ENCODE assay signal across 12 cellular contexts in genomic region chr14:105204206-105204930, GRCh38. TPM values are rescaled to one million over a fixed set of nuclear protein-coding genes. Genes with fewer than 3 reads are reported as not detected.
DNase-seq lines count a peak whose midpoint lies in the region; ATAC-seq, FAIRE-seq and TF ChIP-seq lines count a peak whose summit lies in the region.
"Had no signal": no experiment of that assay in that cellular context is flagged by ENCODE, and none has a peak within 500 bp of the region (broad histone marks: within the 10 kb centered on the region; RNA-seq: fewer than 3 reads in every experiment).

No MANE protein-coding gene starts in this region.

- no peak overlapping the region for H3K9ac ChIP-seq in smooth muscle cell (ENCODE audit: low read depth)

- H3K4me3 Mint-ChIP-seq in neural crest cell, result peak overlapping the region; percentile 34
- H3K4me3 Mint-ChIP-seq: naive thymus-derived CD8-positive, alpha-beta T cell had no signal

- H2AFZ ChIP-seq in smooth muscle cell (ENCODE audit: low read depth), result no peak overlapping the region

- no peaks in the 10 kb centered on the region for H3K36me3 Mint-ChIP-seq in neural crest cell (ENCODE audit: low read depth)
- H3K36me3 Mint-ChIP-seq: naive thymus-derived CD8-positive, alpha-beta T cell had no signal

- peak; percentile 82 for DNase-seq in Ammon's horn (ENCODE audit: low spot score)
- peak; percentile 57 for DNase-seq in RCC 7860 (ENCODE audit: low spot score)
- peak; percentile 32 to 60 for DNase-seq in foreskin keratinocyte
- DNase-seq in neural crest cell (ENCODE audit: low read depth, low spot score), result no peak
- DNase-seq in smooth muscle cell (lab: John Stamatoyannopoulos, UW; ENCODE audit: unreplicated experiment), result no peak
- DNase-seq in activated naive CD4-positive, alpha-beta T cell (lab: John Stamatoyannopoulos, UW), result no peak
- DNase-seq: H7; naive thymus-derived CD8-positive, alpha-beta T cell had no signal

- no peaks in the 10 kb centered on the region for H3F3A ChIP-seq in smooth muscle cell (ENCODE audit: low read depth)

- H3K9me3 Mint-ChIP-seq in neural crest cell, result no peaks in the 10 kb centered on the region
- H3K9me3 Mint-ChIP-seq: naive thymus-derived CD8-positive, alpha-beta T cell had no signal

- H3K27me3 ChIP-seq in foreskin keratinocyte (peaks cover 26% of the 10 kb centered on the region), smooth muscle cell (ENCODE audit: low read depth) (no peaks in the 10 kb centered on the region)

- H3K27me3 Mint-ChIP-seq in neural crest cell (ENCODE audit: low read depth), result peaks cover 15% of the 10 kb centered on the region

- H3K27ac Mint-ChIP-seq in neural crest cell (ENCODE audit: unreplicated experiment), result no peak overlapping the region

- WGBS in smooth muscle cell (ENCODE audit: low lambda C conversion rate), result 84% methylated on average over 24 of the region's 24 CpGs

- H3K36me3 ChIP-seq in smooth muscle cell (ENCODE audit: low read depth), result no peaks in the 10 kb centered on the region

- no peaks in the 10 kb centered on the region for H3K4me1 ChIP-seq in foreskin keratinocyte
- H3K4me1 ChIP-seq in smooth muscle cell (ENCODE audit: low read depth), result peaks cover 3% of the 10 kb centered on the region

- FAIRE-seq in RCC 7860 (lab: Jason Lieb, UNC), result no peak
- FAIRE-seq: endothelial cell of umbilical vein had no signal

- H4K20me1 ChIP-seq in smooth muscle cell (ENCODE audit: low read depth), result no peaks in the 10 kb centered on the region

- peaks cover 4% of the 10 kb centered on the region for H3K4me1 Mint-ChIP-seq in neural crest cell

- H3K4me2 ChIP-seq in smooth muscle cell, result no peak overlapping the region

- no peaks in the 10 kb centered on the region for H3K9me3 ChIP-seq in smooth muscle cell (replicated peaks; ENCODE audit: low read depth)

- peak; percentile 60 for ATAC-seq in foreskin keratinocyte
- ATAC-seq in GM18520 (IDR thresholded peaks at IDR 0.05; ENCODE audit: unreplicated experiment), result no peak
- no peak for ATAC-seq in HG02571 (IDR thresholded peaks at IDR 0.05; ENCODE audit: unreplicated experiment)
- ATAC-seq: naive thymus-derived CD8-positive, alpha-beta T cell had no signal

- H3K79me2 ChIP-seq in smooth muscle cell (ENCODE audit: low read depth), result no peaks in the 10 kb centered on the region

- H3K27ac ChIP-seq in foreskin keratinocyte (no peak overlapping the region), smooth muscle cell (ENCODE audit: low read depth) (no peak overlapping the region)
- H3K27ac ChIP-seq: C4-2B had no signal

- no peak overlapping the region for H3K4me3 ChIP-seq in smooth muscle cell

- no peak for TF ChIP-seq CTCF in foreskin keratinocyte (conservative IDR thresholded peaks at IDR 0.05)
- no peak for TF ChIP-seq CTCF in neural crest cell (conservative IDR thresholded peaks at IDR 0.05)
- TF ChIP-seq CTCF in smooth muscle cell (IDR thresholded peaks at IDR 0.05; ENCODE audit: borderline replicate concordance, insufficient read depth, poor library complexity, severe bottlenecking), result no peak

RNA-seq across cellular contexts. Expression of gene NUDT14, which starts 23.3 kb away (rescaled TPM):
- total RNA-seq in foreskin keratinocyte (30.3 and 31.8 TPM in 2 replicates), neural crest cell (25.6 and 27.1 TPM in 2 replicates), smooth muscle cell (7.9 and 9.5 TPM in 2 replicates)
- polyA plus RNA-seq in foreskin keratinocyte (43.7 and 44.3 TPM in 2 replicates), smooth muscle cell (30.7 and 45.6 TPM in 2 replicates)

RNA-seq across cellular contexts. Expression of gene JAG2, which starts 35.8 kb away (rescaled TPM):
- total RNA-seq in foreskin keratinocyte (27.4 and 45.2 TPM in 2 replicates), neural crest cell (2.7 and 4.2 TPM in 2 replicates), smooth muscle cell (5.8 and 7.6 TPM in 2 replicates)
- polyA plus RNA-seq in foreskin keratinocyte (23.0 and 30.8 TPM in 2 replicates), smooth muscle cell (5.0 and 10.0 TPM in 2 replicates)

RNA-seq across cellular contexts. Expression of gene BTBD6, which starts 44.0 kb away (rescaled TPM):
- total RNA-seq in foreskin keratinocyte (51.3 and 56.3 TPM in 2 replicates), neural crest cell (33.6 and 36.6 TPM in 2 replicates), smooth muscle cell (22.7 and 27.0 TPM in 2 replicates)
- polyA plus RNA-seq in foreskin keratinocyte (62.0 and 64.0 TPM in 2 replicates), smooth muscle cell (40.3 and 41.8 TPM in 2 replicates)

Comparison
In these comparisons a context has a peak if more than half of its experiments do, and no peak if none do; other contexts are left out.
1. DNase-seq: peak in Ammon's horn (single experiment), RCC 7860 (single experiment) and foreskin keratinocyte (2 of 2); none in neural crest cell (single experiment), smooth muscle cell (single experiment) and activated naive CD4-positive, alpha-beta T cell (0 of 4).